ENCODE assay signal across 8 cellular contexts in genomic region chr17:81294512-81295030, GRCh38. TPM values are rescaled to one million over a fixed set of nuclear protein-coding genes. Genes with fewer than 3 reads are reported as not detected.
DNase-seq lines count a peak whose midpoint lies in the region; ATAC-seq and TF ChIP-seq lines count a peak whose summit lies in the region.

No MANE protein-coding gene starts in this region.

- no peaks in the 10 kb centered on the region for H3K27me3 ChIP-seq in RWPE2 (ENCODE audit: insufficient read depth, poor library complexity, severe bottlenecking)
- H3K27me3 ChIP-seq in uterus = no peaks in the 10 kb centered on the region

- peak overlapping the region; percentile 85 for H3K4me3 ChIP-seq in HEK293 (ENCODE audit: low read depth, low read length)
- H3K4me3 ChIP-seq in RWPE2 (ENCODE audit: severe bottlenecking) = peak overlapping the region; percentile 86
- peak overlapping the region; percentile 71 for H3K4me3 ChIP-seq in mesodermal cell (ENCODE audit: extremely low read depth, insufficient read depth, low read length, poor library complexity, severe bottlenecking)
- peak overlapping the region; percentile 64 to 94 for H3K4me3 ChIP-seq in uterus

- no peak for TF ChIP-seq POLR2A in uterus (IDR thresholded peaks at IDR 0.05)

- H3K36me3 ChIP-seq in HEK293 (ENCODE audit: control insufficient read depth in 2 of 2, insufficient read depth in 1 of 2, low read length in 2 of 2) = peaks cover 3 to 13% of the 10 kb centered on the region in 2 experiments; a peak in 2 of 3 replicates
- H3K36me3 ChIP-seq in RWPE2 (ENCODE audit: low read depth) = peaks cover 10% of the 10 kb centered on the region
- H3K36me3 ChIP-seq in mesodermal cell (ENCODE audit: control insufficient read depth, insufficient read depth, low read length) = peaks cover 6% of the 10 kb centered on the region
- H3K36me3 ChIP-seq in uterus = no peaks in the 10 kb centered on the region

- peaks cover 55% of the 10 kb centered on the region for H3K4me1 Mint-ChIP-seq in dendritic cell treated with granulocyte-macrophage colony-stimulating factor and Interleukin-4, amounts not matched to agents 40 ng/mL and 50 ng/mL, for 4 days (ENCODE audit: low read depth)

- H3K4me3 Mint-ChIP-seq in dendritic cell treated with granulocyte-macrophage colony-stimulating factor and Interleukin-4, amounts not matched to agents 40 ng/mL and 50 ng/mL, for 4 days = peak overlapping the region; percentile 92

- peak overlapping the region; percentile 96 for H3K27ac Mint-ChIP-seq in dendritic cell treated with granulocyte-macrophage colony-stimulating factor and Interleukin-4, amounts not matched to agents 40 ng/mL and 50 ng/mL, for 4 days

- peaks cover 36% of the 10 kb centered on the region for H3K36me3 Mint-ChIP-seq in dendritic cell treated with granulocyte-macrophage colony-stimulating factor and Interleukin-4, amounts not matched to agents 40 ng/mL and 50 ng/mL, for 4 days (ENCODE audit: low read depth)

- no peaks in the 10 kb centered on the region for H3K9me3 Mint-ChIP-seq in dendritic cell treated with granulocyte-macrophage colony-stimulating factor and Interleukin-4, amounts not matched to agents 40 ng/mL and 50 ng/mL, for 4 days

- 1 to 4% methylated on average over 34 to 37 of the region's 48 CpGs for WGBS in mesodermal cell (ENCODE audit: insufficient coverage in 2 of 2), 2 experiments

- ATAC-seq in RWPE2 (ENCODE audit: low read depth) = peak; percentile 17

- TF ChIP-seq CTCF in HEK293 (tag by site-specific recombination; IDR thresholded peaks at IDR 0.05) (no peak), RWPE2 (IDR thresholded peaks at IDR 0.05; ENCODE audit: poor library complexity, severe bottlenecking) (no peak), uterus (IDR thresholded peaks at IDR 0.05) (peak in 1 of 4 experiments; percentile 3)

- H3K9me3 ChIP-seq in HEK293 (ENCODE audit: control insufficient read depth, insufficient read depth, low read depth, low read length) (no peaks in the 10 kb centered on the region), RWPE2 (ENCODE audit: severe bottlenecking) (no peaks in the 10 kb centered on the region), mesodermal cell (ENCODE audit: control insufficient read depth, low read length) (no peaks in the 10 kb centered on the region), uterus (no peaks in the 10 kb centered on the region)

- CTCF ChIA-PET in HEK293 (lab: Yijun Ruan, JAX) = interaction anchor here (1.1 to 1.7 kb wide), 5 partner anchors 11 to 118 kb away, joined by 3 to 4 read pairs (median 4); no protein-coding TSS in a partner anchor

- peaks cover under 1% of the 10 kb centered on the region for H3K27me3 Mint-ChIP-seq in dendritic cell treated with granulocyte-macrophage colony-stimulating factor and Interleukin-4, amounts not matched to agents 40 ng/mL and 50 ng/mL, for 4 days

- H3K27ac ChIP-seq in HEK293 (ENCODE audit: extremely low read depth, low read depth, low read length) = peak overlapping the region; percentile 39
- peak overlapping the region; percentile 61 for H3K27ac ChIP-seq in RWPE2 (ENCODE audit: poor library complexity, severe bottlenecking)
- peak overlapping the region; percentile 36 for H3K27ac ChIP-seq in mesodermal cell (ENCODE audit: low read depth, low read length, severe bottlenecking)
- H3K27ac ChIP-seq in uterus = peak overlapping the region; percentile 87 to 89

- peaks cover 2% of the 10 kb centered on the region; the same call in 1 of the 2 replicates for H3K4me1 ChIP-seq in HEK293 (ENCODE audit: control insufficient read depth, insufficient read depth, low read length)
- peaks cover 13% of the 10 kb centered on the region for H3K4me1 ChIP-seq in RWPE2 (ENCODE audit: insufficient read depth, poor library complexity, severe bottlenecking)
- peaks cover 5% of the 10 kb centered on the region for H3K4me1 ChIP-seq in mesodermal cell (ENCODE audit: control insufficient read depth, insufficient read depth, low read length, poor library complexity, severe bottlenecking)
- H3K4me1 ChIP-seq in uterus = peaks cover 4 to 7% of the 10 kb centered on the region in 2 donors

- intact Hi-C loops in dendritic cell treated with granulocyte-macrophage colony-stimulating factor and Interleukin-4, amounts not matched to agents 40 ng/mL and 50 ng/mL, for 4 days (cut with micrococcal nuclease) = loop anchor here (5.0 to 10.0 kb wide), 2 partner anchors 37 to 100 kb away; partner anchors contain the start of gene BAHCC1
- intact Hi-C loops in uterus (cut with DNase I; ENCODE audit: low total_unique reads) = loop anchor here (5.0 to 10.0 kb wide), 2 partner anchors 110 to 188 kb away; no protein-coding TSS in a partner anchor

- peak; percentile 14 for DNase-seq in COLO668 (lab: John Stamatoyannopoulos, UW; ENCODE audit: unreplicated experiment)
- DNase-seq in RWPE2 (ENCODE audit: low spot score) = no peak
- peak; percentile 30 to 46 for DNase-seq in uterus
- DNase-seq in NOMO-1 (lab: John Stamatoyannopoulos, UW; ENCODE audit: unreplicated experiment in 2 of 2) = no peak
- DNase-seq in OCI-M2 (lab: John Stamatoyannopoulos, UW; ENCODE audit: unreplicated experiment) = no peak

- POLR2A ChIA-PET in HEK293 (lab: Yijun Ruan, JAX) = interaction anchor here (0.9 to 1.8 kb wide), 11 partner anchors 15 to 224 kb away, joined by 3 to 20 read pairs (median 7); partner anchors contain the start of genes ACTG1 and BAHCC1

TF ChIP-seq in HEK293, 187 proteins besides CTCF, POLR2A, EP300 and RAD21:
- no peak for TF ChIP-seq ZBTB1 (tag by site-specific recombination; IDR thresholded peaks at IDR 0.05)
- TF ChIP-seq ZNF10 (tag by site-specific recombination; IDR thresholded peaks at IDR 0.05) = no peak
- peak; percentile 57; the same call in 1 of the 2 replicates for TF ChIP-seq EGR2 (tag by site-specific recombination; IDR thresholded peaks at IDR 0.05; ENCODE audit: low read depth)
- TF ChIP-seq ZFP69B (tag by site-specific recombination; IDR thresholded peaks at IDR 0.05) = peak; percentile 14; the same call in 1 of the 2 replicates
- TF ChIP-seq ZNF555 (tag by site-specific recombination; conservative IDR thresholded peaks at IDR 0.05) = no peak
- TF ChIP-seq KLF9 (tag by site-specific recombination; IDR thresholded peaks at IDR 0.05; ENCODE audit: low read depth) = no peak
- TF ChIP-seq SP2 (tag by site-specific recombination; IDR thresholded peaks at IDR 0.05) = peak; percentile 68
- peak; percentile 85 for TF ChIP-seq ZFHX2 (tag by site-specific recombination; conservative IDR thresholded peaks at IDR 0.05)
- TF ChIP-seq ZNF391 (tag by site-specific recombination; IDR thresholded peaks at IDR 0.05; ENCODE audit: borderline replicate concordance, low read depth) = peak; percentile 37; the same call in 1 of the 2 replicates
- peak; percentile 56 for TF ChIP-seq KLF1 (tag by site-specific recombination; IDR thresholded peaks at IDR 0.05)
- TF ChIP-seq ZNF121 (tag by site-specific recombination; IDR thresholded peaks at IDR 0.05) = 0 out of 2 replicates have a peak, but pooled peaks have one; percentile 28
- TF ChIP-seq PATZ1 (tag by site-specific recombination; IDR thresholded peaks at IDR 0.05) = peak; percentile 41; the same call in 1 of the 2 replicates
- TF ChIP-seq ZNF560 (tag by site-specific recombination; IDR thresholded peaks at IDR 0.05; ENCODE audit: borderline replicate concordance) = no peak
- peak; percentile 74 for TF ChIP-seq SP3 (tag by site-specific recombination; IDR thresholded peaks at IDR 0.05)
- peak; percentile 20; the same call in 1 of the 2 replicates for TF ChIP-seq ZIC2 (tag by site-specific recombination; IDR thresholded peaks at IDR 0.05)

RNA-seq across cellular contexts. Expression of gene SLC38A10, which starts 0.5 kb away (rescaled TPM):
- polyA plus RNA-seq in mesodermal cell (2013, experiment 1 of 2) = 36.0 TPM
- 36.0 TPM for polyA plus RNA-seq in mesodermal cell (2013, experiment 2 of 2)
- total RNA-seq in uterus = 10 to 100 TPM; 50.7 to 55.4 (median 53.3) TPM

RNA-seq across cellular contexts. Expression of gene NDUFAF8, which starts 55.5 kb away (rescaled TPM):
- polyA plus RNA-seq in mesodermal cell (2013, experiment 1 of 2) = 44.8 TPM
- polyA plus RNA-seq in mesodermal cell (2013, experiment 2 of 2) = 45.9 TPM
- total RNA-seq in uterus = 10 to 100 TPM in 1 of 4 donors, 1 to 10 TPM in 3; 1.8 to 31.9 (median 6.7) TPM

RNA-seq across cellular contexts. Expression of gene TEPSIN, which starts 55.7 kb away (rescaled TPM):
- polyA plus RNA-seq in mesodermal cell (2013, experiment 1 of 2) = 23.7 TPM
- 18.4 TPM for polyA plus RNA-seq in mesodermal cell (2013, experiment 2 of 2)
- total RNA-seq in uterus = 10 to 100 TPM in 2 of 4 donors, 1 to 10 TPM in 1, not detected in 1; 6.4 to 31.2 (median 22.6) TPM

Comparison
In these comparisons a context has a peak if more than half of its experiments do, and no peak if none do; other contexts are left out.
1. DNase-seq: peak in COLO668 (single experiment) and uterus (2 of 2); none in RWPE2 (single experiment), NOMO-1 (0 of 2) and OCI-M2 (single experiment).
2. H3K27ac ChIP-seq: peak in every context shown above with its lines; median percentile 88 in uterus; 61 in RWPE2; 39 in HEK293; 36 in mesodermal cell.
3. Peak in every context shown above with its lines, with median percentiles within 50 percentile points of each other: H3K4me3 ChIP-seq.